1 cellular context compared by ENCODE assay signal in the genomic region with DNA sequence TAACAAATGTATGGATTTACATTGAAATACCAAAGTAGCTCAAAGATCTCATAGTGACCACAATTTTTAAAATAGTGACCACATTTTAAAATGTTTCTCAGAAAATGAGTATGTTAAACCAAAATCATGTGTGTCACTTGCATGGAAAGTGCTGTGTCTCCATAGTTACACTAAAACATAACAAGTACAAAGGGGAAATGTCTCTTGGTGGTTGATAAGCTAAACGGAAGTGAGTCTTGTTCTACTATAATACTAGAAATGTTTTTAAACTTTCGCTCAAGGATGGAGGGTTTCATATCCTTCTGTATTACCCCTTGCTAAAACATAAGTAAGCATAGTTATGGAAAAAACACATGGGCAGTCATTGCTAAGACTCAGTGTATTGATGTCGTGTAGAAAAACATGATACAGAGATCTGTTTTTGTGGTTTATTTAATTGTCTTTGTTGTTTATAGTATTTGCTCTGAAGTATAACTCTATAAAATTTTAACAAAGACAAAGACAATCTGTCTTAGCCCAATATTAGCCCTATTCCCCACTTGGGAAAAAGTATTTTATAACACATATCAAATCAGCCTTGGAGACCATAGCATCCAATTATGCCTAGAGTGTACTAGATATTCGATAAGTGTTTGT.
TF ChIP-seq lines count a peak whose summit lies in the region.

No MANE protein-coding gene starts in this region.

TF ChIP-seq in GM12878, 131 proteins besides CTCF, POLR2A, EP300 and RAD21 (continued from another document and continues in another):
- TF ChIP-seq, protein P1, sequence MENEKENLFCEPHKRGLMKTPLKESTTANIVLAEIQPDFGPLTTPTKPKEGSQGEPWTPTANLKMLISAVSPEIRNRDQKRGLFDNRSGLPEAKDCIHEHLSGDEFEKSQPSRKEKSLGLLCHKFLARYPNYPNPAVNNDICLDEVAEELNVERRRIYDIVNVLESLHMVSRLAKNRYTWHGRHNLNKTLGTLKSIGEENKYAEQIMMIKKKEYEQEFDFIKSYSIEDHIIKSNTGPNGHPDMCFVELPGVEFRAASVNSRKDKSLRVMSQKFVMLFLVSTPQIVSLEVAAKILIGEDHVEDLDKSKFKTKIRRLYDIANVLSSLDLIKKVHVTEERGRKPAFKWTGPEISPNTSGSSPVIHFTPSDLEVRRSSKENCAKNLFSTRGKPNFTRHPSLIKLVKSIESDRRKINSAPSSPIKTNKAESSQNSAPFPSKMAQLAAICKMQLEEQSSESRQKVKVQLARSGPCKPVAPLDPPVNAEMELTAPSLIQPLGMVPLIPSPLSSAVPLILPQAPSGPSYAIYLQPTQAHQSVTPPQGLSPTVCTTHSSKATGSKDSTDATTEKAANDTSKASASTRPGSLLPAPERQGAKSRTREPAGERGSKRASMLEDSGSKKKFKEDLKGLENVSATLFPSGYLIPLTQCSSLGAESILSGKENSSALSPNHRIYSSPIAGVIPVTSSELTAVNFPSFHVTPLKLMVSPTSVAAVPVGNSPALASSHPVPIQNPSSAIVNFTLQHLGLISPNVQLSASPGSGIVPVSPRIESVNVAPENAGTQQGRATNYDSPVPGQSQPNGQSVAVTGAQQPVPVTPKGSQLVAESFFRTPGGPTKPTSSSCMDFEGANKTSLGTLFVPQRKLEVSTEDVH (IDR thresholded peaks at IDR 0.05; ENCODE audit: low read depth, partially characterized antibody), result peak; percentile 33
- TF ChIP-seq PAX5 (IDR thresholded peaks at IDR 0.05; ENCODE audit: borderline replicate concordance, low read depth, low read length) (peak; percentile 89), ZNF24 (IDR thresholded peaks at IDR 0.05) (peak; percentile 81), IRF4 (IDR thresholded peaks at IDR 0.05; ENCODE audit: low read depth, low read length) (peak; percentile 98), IKZF2 (IDR thresholded peaks at IDR 0.05) (peak; percentile 99), STAT3 (IDR thresholded peaks at IDR 0.05; ENCODE audit: low read depth, low read length) (0 out of 2 replicates have a peak, but pooled peaks have one; percentile 25), ZBED1 (IDR thresholded peaks at IDR 0.05; ENCODE audit: borderline replicate concordance) (peak; percentile 91; the same call in 1 of the 2 replicates), SMARCA5 (IDR thresholded peaks at IDR 0.05) (no peak), ZNF622 (IDR thresholded peaks at IDR 0.05) (no peak), NFYA (IDR thresholded peaks at IDR 0.05; ENCODE audit: borderline replicate concordance, low read depth, low read length) (no peak), BACH1 (IDR thresholded peaks at IDR 0.05; ENCODE audit: borderline replicate concordance) (peak; percentile 98; the same call in 1 of the 2 replicates), FOXM1 (IDR thresholded peaks at IDR 0.05; ENCODE audit: low read depth, low read length) (peak; percentile 99), ZZZ3 (IDR thresholded peaks at IDR 0.05; ENCODE audit: control insufficient read depth, insufficient read length, low read depth) (no peak), EZH2 (IDR thresholded peaks at IDR 0.05; ENCODE audit: borderline replicate concordance, control insufficient read depth, low read depth, low read length) (0 out of 2 replicates have a peak, but pooled peaks have one; percentile 82), ZNF207 (IDR thresholded peaks at IDR 0.05; ENCODE audit: borderline replicate concordance) (no peak), SMC3 (IDR thresholded peaks at IDR 0.05; ENCODE audit: borderline replicate concordance, low read length) (no peak), WRNIP1 (IDR thresholded peaks at IDR 0.05; ENCODE audit: borderline replicate concordance, low read depth, low read length) (no peak), CBX5 (IDR thresholded peaks at IDR 0.05; ENCODE audit: low read depth) (no peak), POLR2AphosphoS2 (IDR thresholded peaks at IDR 0.05; ENCODE audit: low read depth, low read length) (no peak), MXI1 (IDR thresholded peaks at IDR 0.05; ENCODE audit: low read depth, low read length) (peak; percentile 79; the same call in 1 of the 2 replicates), CREM (IDR thresholded peaks at IDR 0.05; ENCODE audit: low read depth) (peak; percentile 88), HCFC1 (IDR thresholded peaks at IDR 0.05; ENCODE audit: low read length) (no peak), SREBF2 (IDR thresholded peaks at IDR 0.05; ENCODE audit: low read length) (no peak), SUZ12 (IDR thresholded peaks at IDR 0.05; ENCODE audit: unreplicated experiment) (no peak), RUNX3 (IDR thresholded peaks at IDR 0.05; ENCODE audit: low read length) (peak; percentile 100), NFXL1 (IDR thresholded peaks at IDR 0.05; ENCODE audit: borderline replicate concordance) (no peak), BRCA1 (IDR thresholded peaks at IDR 0.05; ENCODE audit: low read depth, low read length) (no peak), ASH2L (IDR thresholded peaks at IDR 0.05; ENCODE audit: borderline replicate concordance, low read depth) (no peak), SUPT20H (IDR thresholded peaks at IDR 0.05; ENCODE audit: borderline replicate concordance, control insufficient read depth, low read depth, low read length) (no peak), EGR1 (IDR thresholded peaks at IDR 0.05; ENCODE audit: borderline replicate concordance in 1 of 2, low read depth in 2 of 2, low read length in 2 of 2) (no peak)
- TF ChIP-seq, protein P2, sequence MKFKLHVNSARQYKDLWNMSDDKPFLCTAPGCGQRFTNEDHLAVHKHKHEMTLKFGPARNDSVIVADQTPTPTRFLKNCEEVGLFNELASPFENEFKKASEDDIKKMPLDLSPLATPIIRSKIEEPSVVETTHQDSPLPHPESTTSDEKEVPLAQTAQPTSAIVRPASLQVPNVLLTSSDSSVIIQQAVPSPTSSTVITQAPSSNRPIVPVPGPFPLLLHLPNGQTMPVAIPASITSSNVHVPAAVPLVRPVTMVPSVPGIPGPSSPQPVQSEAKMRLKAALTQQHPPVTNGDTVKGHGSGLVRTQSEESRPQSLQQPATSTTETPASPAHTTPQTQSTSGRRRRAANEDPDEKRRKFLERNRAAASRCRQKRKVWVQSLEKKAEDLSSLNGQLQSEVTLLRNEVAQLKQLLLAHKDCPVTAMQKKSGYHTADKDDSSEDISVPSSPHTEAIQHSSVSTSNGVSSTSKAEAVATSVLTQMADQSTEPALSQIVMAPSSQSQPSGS (IDR thresholded peaks at IDR 0.05; ENCODE audit: low read length), result peak; percentile 95
- TF ChIP-seq, protein P3, sequence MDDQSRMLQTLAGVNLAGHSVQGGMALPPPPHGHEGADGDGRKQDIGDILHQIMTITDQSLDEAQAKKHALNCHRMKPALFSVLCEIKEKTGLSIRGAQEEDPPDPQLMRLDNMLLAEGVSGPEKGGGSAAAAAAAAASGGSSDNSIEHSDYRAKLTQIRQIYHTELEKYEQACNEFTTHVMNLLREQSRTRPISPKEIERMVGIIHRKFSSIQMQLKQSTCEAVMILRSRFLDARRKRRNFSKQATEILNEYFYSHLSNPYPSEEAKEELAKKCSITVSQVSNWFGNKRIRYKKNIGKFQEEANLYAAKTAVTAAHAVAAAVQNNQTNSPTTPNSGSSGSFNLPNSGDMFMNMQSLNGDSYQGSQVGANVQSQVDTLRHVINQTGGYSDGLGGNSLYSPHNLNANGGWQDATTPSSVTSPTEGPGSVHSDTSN (IDR thresholded peaks at IDR 0.05; ENCODE audit: insufficient replicate concordance, low read depth, low read length), result no peak
- TF ChIP-seq, protein P4, sequence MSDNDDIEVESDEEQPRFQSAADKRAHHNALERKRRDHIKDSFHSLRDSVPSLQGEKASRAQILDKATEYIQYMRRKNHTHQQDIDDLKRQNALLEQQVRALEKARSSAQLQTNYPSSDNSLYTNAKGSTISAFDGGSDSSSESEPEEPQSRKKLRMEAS (IDR thresholded peaks at IDR 0.05; ENCODE audit: low read depth, low read length), result no peak
- TF ChIP-seq, protein P5, sequence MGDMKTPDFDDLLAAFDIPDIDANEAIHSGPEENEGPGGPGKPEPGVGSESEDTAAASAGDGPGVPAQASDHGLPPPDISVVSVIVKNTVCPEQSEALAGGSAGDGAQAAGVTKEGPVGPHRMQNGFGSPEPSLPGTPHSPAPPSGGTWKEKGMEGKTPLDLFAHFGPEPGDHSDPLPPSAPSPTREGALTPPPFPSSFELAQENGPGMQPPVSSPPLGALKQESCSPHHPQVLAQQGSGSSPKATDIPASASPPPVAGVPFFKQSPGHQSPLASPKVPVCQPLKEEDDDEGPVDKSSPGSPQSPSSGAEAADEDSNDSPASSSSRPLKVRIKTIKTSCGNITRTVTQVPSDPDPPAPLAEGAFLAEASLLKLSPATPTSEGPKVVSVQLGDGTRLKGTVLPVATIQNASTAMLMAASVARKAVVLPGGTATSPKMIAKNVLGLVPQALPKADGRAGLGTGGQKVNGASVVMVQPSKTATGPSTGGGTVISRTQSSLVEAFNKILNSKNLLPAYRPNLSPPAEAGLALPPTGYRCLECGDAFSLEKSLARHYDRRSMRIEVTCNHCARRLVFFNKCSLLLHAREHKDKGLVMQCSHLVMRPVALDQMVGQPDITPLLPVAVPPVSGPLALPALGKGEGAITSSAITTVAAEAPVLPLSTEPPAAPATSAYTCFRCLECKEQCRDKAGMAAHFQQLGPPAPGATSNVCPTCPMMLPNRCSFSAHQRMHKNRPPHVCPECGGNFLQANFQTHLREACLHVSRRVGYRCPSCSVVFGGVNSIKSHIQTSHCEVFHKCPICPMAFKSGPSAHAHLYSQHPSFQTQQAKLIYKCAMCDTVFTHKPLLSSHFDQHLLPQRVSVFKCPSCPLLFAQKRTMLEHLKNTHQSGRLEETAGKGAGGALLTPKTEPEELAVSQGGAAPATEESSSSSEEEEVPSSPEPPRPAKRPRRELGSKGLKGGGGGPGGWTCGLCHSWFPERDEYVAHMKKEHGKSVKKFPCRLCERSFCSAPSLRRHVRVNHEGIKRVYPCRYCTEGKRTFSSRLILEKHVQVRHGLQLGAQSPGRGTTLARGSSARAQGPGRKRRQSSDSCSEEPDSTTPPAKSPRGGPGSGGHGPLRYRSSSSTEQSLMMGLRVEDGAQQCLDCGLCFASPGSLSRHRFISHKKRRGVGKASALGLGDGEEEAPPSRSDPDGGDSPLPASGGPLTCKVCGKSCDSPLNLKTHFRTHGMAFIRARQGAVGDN (IDR thresholded peaks at IDR 0.05), result no peak
- TF ChIP-seq, protein P6, sequence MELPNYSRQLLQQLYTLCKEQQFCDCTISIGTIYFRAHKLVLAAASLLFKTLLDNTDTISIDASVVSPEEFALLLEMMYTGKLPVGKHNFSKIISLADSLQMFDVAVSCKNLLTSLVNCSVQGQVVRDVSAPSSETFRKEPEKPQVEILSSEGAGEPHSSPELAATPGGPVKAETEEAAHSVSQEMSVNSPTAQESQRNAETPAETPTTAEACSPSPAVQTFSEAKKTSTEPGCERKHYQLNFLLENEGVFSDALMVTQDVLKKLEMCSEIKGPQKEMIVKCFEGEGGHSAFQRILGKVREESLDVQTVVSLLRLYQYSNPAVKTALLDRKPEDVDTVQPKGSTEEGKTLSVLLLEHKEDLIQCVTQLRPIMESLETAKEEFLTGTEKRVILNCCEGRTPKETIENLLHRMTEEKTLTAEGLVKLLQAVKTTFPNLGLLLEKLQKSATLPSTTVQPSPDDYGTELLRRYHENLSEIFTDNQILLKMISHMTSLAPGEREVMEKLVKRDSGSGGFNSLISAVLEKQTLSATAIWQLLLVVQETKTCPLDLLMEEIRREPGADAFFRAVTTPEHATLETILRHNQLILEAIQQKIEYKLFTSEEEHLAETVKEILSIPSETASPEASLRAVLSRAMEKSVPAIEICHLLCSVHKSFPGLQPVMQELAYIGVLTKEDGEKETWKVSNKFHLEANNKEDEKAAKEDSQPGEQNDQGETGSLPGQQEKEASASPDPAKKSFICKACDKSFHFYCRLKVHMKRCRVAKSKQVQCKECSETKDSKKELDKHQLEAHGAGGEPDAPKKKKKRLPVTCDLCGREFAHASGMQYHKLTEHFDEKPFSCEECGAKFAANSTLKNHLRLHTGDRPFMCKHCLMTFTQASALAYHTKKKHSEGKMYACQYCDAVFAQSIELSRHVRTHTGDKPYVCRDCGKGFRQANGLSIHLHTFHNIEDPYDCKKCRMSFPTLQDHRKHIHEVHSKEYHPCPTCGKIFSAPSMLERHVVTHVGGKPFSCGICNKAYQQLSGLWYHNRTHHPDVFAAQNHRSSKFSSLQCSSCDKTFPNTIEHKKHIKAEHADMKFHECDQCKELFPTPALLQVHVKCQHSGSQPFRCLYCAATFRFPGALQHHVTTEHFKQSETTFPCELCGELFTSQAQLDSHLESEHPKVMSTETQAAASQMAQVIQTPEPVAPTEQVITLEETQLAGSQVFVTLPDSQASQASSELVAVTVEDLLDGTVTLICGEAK (IDR thresholded peaks at IDR 0.05; ENCODE audit: borderline replicate concordance), result peak; percentile 76; the same call in 1 of the 2 replicates
- TF ChIP-seq, protein P7, sequence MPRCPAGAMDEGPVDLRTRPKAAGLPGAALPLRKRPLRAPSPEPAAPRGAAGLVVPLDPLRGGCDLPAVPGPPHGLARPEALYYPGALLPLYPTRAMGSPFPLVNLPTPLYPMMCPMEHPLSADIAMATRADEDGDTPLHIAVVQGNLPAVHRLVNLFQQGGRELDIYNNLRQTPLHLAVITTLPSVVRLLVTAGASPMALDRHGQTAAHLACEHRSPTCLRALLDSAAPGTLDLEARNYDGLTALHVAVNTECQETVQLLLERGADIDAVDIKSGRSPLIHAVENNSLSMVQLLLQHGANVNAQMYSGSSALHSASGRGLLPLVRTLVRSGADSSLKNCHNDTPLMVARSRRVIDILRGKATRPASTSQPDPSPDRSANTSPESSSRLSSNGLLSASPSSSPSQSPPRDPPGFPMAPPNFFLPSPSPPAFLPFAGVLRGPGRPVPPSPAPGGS (IDR thresholded peaks at IDR 0.05; ENCODE audit: borderline replicate concordance, insufficient read depth, low read depth, low read length, poor library complexity, severe bottlenecking), result peak; percentile 67
